8 cellular contexts compared by ENCODE assay signal in genomic region chr13:75480691-75481175, GRCh38. TPM values are rescaled to one million over a fixed set of nuclear protein-coding genes. Genes with fewer than 3 reads are reported as not detected.
DNase-seq lines count a peak whose midpoint lies in the region; ATAC-seq lines count a peak whose summit lies in the region.

No MANE protein-coding gene starts in this region.

- peak overlapping the region; percentile 96 for H3K4me3 Mint-ChIP-seq in activated naive CD8-positive, alpha-beta T cell treated with anti-CD3 and anti-CD28 coated beads, Interleukin-2, amount 50 U/mL, for 24 hours

- peaks cover 63% of the 10 kb centered on the region for H3K27me3 Mint-ChIP-seq in activated naive CD8-positive, alpha-beta T cell treated with anti-CD3 and anti-CD28 coated beads, Interleukin-2, amount 50 U/mL, for 24 hours

- peak; percentile 57 for DNase-seq in ELR (ENCODE audit: low read depth)
- peak; percentile 78 for DNase-seq in NCI-H69 (lab: John Stamatoyannopoulos, UW)
- DNase-seq in activated naive CD8-positive, alpha-beta T cell treated with anti-CD3 and anti-CD28 coated beads, Interleukin-2, amount 50 U/mL, for 24 hours, result peak; percentile 33
- DNase-seq in left ventricle myocardium superior, result peak; percentile 71
- DNase-seq in posterior vena cava (ENCODE audit: low spot score), result peak; percentile 80
- DNase-seq in T1000 (lab: John Stamatoyannopoulos, UW), result no peak

- ATAC-seq in HG02610 (IDR thresholded peaks at IDR 0.05; ENCODE audit: unreplicated experiment) (peak; percentile 1), left ventricle myocardium superior (peak; percentile 33), GM21367 (IDR thresholded peaks at IDR 0.05; ENCODE audit: unreplicated experiment) (no peak)
- peak; percentile 18 for ATAC-seq in activated naive CD8-positive, alpha-beta T cell treated with anti-CD3 and anti-CD28 coated beads, Interleukin-2, amount 50 U/mL, for 24 hours

- H3K9me3 Mint-ChIP-seq in activated naive CD8-positive, alpha-beta T cell treated with anti-CD3 and anti-CD28 coated beads, Interleukin-2, amount 50 U/mL, for 24 hours, result no peaks in the 10 kb centered on the region

- intact Hi-C loops in left ventricle myocardium superior (cut with micrococcal nuclease), result loop anchor here (5.0 kb wide), 1 partner anchor 108 kb away; no protein-coding TSS in a partner anchor
- intact Hi-C loops in posterior vena cava (cut with DNase I), result loop anchor here in 1 of 2 donors (5.0 kb wide), 2 partner anchors 67 to 108 kb away; partner anchors contain the start of gene UCHL3

- peak overlapping the region; percentile 58 for H3K27ac Mint-ChIP-seq in activated naive CD8-positive, alpha-beta T cell treated with anti-CD3 and anti-CD28 coated beads, Interleukin-2, amount 50 U/mL, for 24 hours

- H3K4me1 Mint-ChIP-seq in activated naive CD8-positive, alpha-beta T cell treated with anti-CD3 and anti-CD28 coated beads, Interleukin-2, amount 50 U/mL, for 24 hours, result peaks cover 29% of the 10 kb centered on the region

- peaks cover 3% of the 10 kb centered on the region for H3K36me3 Mint-ChIP-seq in activated naive CD8-positive, alpha-beta T cell treated with anti-CD3 and anti-CD28 coated beads, Interleukin-2, amount 50 U/mL, for 24 hours (ENCODE audit: low read depth)

RNA-seq across cellular contexts. Expression of gene TBC1D4, which starts 1.2 kb away (rescaled TPM):
- total RNA-seq in left ventricle myocardium superior, result 116 TPM
- total RNA-seq in posterior vena cava, result 10 to 100 TPM; 14.9 to 20.3 TPM

RNA-seq across cellular contexts. Expression of gene COMMD6, which starts 56.9 kb away (rescaled TPM):
- total RNA-seq in left ventricle myocardium superior, result 129 TPM
- 100 to 1,000 TPM; 173 to 201 TPM for total RNA-seq in posterior vena cava
